In the genomic region with DNA sequence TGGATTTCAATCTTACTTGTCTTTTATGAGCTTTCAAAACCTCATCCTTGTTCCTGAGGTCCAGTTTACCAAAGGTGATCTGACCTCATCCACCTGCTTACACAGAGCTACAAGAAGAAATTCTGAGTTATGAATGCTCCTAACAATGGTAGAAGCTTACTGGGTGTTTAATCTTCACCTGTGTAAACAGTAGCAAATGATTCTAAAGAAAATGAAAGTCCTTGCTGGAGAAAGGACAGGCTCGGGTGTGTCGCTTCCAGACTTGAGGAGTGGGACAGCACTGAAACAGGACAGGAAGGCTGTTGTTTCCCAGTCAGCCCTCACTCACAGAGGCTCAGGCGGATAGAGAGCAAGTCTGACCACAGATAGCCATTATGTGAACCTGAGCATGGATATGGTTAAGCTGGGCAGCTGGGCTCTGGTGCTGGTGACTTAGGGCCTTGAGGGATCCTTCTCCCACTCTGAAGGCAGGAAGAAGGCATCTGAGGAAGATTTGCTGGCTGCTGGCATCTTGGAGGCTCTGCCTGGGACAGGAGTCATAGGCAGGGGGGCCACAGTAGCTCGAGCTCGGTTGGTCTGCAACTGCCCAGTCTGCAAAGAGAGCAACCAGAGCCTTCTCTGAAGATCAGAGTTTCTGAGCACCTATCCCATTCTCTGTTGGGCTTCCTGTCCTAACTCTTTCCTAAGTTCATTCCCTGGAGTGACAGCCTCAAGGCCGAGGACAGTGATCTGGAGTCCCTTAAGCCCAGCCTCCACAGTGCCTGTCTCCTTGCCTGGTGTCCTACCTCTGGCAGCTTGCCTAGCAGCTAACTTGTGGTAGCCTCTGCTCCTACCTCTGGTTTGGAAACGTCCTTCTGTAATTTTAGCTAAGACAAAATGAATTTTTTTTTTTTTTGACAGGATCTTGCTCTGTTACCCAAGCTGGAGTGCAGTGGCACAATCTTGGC, we compare ENCODE assay signal across 1 cellular context.
TF ChIP-seq lines count a peak whose summit lies in the region.

No MANE protein-coding gene starts in this region.

TF ChIP-seq in HEK293, 187 proteins besides CTCF, POLR2A, EP300 and RAD21:
- TF ChIP-seq TCF7L2 (IDR thresholded peaks at IDR 0.05; ENCODE audit: borderline replicate concordance, low read depth, low read length) (no peak), ZNF621 (tag by site-specific recombination; IDR thresholded peaks at IDR 0.05) (no peak), ZBTB17 (tag by site-specific recombination; IDR thresholded peaks at IDR 0.05) (peak; percentile 89), ZNF169 (tag by site-specific recombination; IDR thresholded peaks at IDR 0.05) (no peak), ZNF510 (tag by site-specific recombination; IDR thresholded peaks at IDR 0.05; ENCODE audit: insufficient replicate concordance) (no peak), PRDM1 (tag by site-specific recombination; IDR thresholded peaks at IDR 0.05) (peak; percentile 51), ZNF529 (tag by site-specific recombination; IDR thresholded peaks at IDR 0.05; ENCODE audit: insufficient replicate concordance) (no peak), GFI1B (tag by site-specific recombination; IDR thresholded peaks at IDR 0.05) (no peak)
- TF ChIP-seq, protein P1, sequence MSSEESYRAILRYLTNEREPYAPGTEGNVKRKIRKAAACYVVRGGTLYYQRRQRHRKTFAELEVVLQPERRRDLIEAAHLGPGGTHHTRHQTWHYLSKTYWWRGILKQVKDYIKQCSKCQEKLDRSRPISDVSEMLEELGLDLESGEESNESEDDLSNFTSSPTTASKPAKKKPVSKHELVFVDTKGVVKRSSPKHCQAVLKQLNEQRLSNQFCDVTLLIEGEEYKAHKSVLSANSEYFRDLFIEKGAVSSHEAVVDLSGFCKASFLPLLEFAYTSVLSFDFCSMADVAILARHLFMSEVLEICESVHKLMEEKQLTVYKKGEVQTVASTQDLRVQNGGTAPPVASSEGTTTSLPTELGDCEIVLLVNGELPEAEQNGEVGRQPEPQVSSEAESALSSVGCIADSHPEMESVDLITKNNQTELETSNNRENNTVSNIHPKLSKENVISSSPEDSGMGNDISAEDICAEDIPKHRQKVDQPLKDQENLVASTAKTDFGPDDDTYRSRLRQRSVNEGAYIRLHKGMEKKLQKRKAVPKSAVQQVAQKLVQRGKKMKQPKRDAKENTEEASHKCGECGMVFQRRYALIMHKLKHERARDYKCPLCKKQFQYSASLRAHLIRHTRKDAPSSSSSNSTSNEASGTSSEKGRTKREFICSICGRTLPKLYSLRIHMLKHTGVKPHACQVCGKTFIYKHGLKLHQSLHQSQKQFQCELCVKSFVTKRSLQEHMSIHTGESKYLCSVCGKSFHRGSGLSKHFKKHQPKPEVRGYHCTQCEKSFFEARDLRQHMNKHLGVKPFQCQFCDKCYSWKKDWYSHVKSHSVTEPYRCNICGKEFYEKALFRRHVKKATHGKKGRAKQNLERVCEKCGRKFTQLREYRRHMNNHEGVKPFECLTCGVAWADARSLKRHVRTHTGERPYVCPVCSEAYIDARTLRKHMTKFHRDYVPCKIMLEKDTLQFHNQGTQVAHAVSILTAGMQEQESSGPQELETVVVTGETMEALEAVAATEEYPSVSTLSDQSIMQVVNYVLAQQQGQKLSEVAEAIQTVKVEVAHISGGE (tag by site-specific recombination; conservative IDR thresholded peaks at IDR 0.05; ENCODE audit: low read depth), result no peak
